In the genomic region with DNA sequence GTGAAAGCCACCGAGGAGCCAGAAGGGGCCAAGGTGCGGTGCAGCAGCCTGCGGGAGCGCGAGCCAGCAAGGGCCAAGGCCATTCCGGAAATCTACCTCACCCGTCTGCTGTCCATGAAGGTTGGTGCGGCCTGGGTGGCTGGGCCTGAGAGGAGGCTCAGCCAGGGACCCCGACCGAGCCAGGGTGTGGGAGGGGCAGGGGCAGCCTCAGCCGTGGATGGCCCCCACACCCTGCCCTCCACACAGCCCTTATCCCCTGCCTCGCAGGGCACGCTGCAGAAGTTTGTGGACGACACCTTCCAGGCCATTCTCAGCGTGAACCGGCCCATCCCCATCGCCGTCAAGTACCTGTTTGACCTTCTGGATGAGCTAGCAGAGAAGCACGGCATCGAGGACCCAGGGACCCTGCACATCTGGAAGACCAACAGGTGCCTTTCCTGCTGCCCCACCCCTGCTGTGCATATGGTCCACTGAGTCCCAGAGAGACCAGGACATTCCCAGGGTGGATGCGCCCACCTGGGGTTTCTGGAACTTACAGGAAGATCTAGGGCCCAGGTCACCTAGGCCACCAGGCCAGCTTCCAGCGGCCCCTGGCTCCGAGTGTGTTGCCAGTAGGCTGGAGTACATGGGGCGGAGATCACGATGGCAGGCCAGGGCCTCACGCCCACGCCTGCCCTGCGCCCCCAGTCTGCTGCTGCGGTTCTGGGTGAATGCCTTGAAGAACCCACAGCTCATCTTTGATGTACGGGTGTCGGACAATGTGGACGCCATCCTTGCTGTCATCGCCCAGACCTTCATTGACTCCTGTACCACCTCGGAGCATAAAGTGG, we compare ENCODE assay signal across 13 cellular contexts. TPM values are rescaled to one million over a fixed set of nuclear protein-coding genes. Genes with fewer than 3 reads are reported as not detected.
DNase-seq lines count a peak whose midpoint lies in the region; ATAC-seq and TF ChIP-seq lines count a peak whose summit lies in the region.
"Had no signal": no experiment of that assay in that cellular context is flagged by ENCODE, and none has a peak within 500 bp of the region (broad histone marks: within the 10 kb centered on the region; RNA-seq: fewer than 3 reads in every experiment).

No MANE protein-coding gene starts in this region.

- H3K4ac ChIP-seq in IMR-90 (ENCODE audit: low read depth, low read length), result no peak overlapping the region

- no peak overlapping the region for H2BK15ac ChIP-seq in IMR-90 (ENCODE audit: low read depth, low read length)

- no peak overlapping the region for H2BK20ac ChIP-seq in IMR-90 (ENCODE audit: low read depth, low read length)

- dilution Hi-C loops in IMR-90 (cut with HindIII; ENCODE audit: low sequenced_read_pairs, unreplicated experiment), result no loop called here

- H3K36me3 Mint-ChIP-seq in CD8-positive, alpha-beta T cell, result no peaks in the 10 kb centered on the region
- H3K36me3 Mint-ChIP-seq: CD14-positive monocyte had no signal

- H2AK5ac ChIP-seq in IMR-90 (ENCODE audit: low read depth, low read length), result no peak overlapping the region

- POLR2A ChIA-PET in IMR-90 (lab: Charles Lee; ENCODE audit: unreplicated experiment), result no interaction called here
- POLR2A ChIA-PET in CD8-positive, alpha-beta T cell (lab: Charles Lee), result no interaction called here

- no peaks in the 10 kb centered on the region for H3K9me3 Mint-ChIP-seq in CD8-positive, alpha-beta T cell

- no peak for TF ChIP-seq RAD21 in IMR-90 (IDR thresholded peaks at IDR 0.05; ENCODE audit: low read length)

- H3K27ac Mint-ChIP-seq in CD8-positive, alpha-beta T cell, result no peak overlapping the region

- H2BK5ac ChIP-seq in IMR-90 (ENCODE audit: low read depth, low read length, poor library complexity, severe bottlenecking), result no peak overlapping the region

- intact Hi-C loops in Right ventricle myocardium superior (cut with DNase I), result no loop called here
- intact Hi-C loops in cardiac septum (cut with DNase I), result no loop called here
- intact Hi-C loops in IMR-90 (cut with micrococcal nuclease), result no loop called here
- intact Hi-C loops in left ventricle myocardium inferior (cut with micrococcal nuclease), result no loop called here
- intact Hi-C loops in spleen (cut with DNase I; ENCODE audit: low total_unique reads), result no loop called here
- intact Hi-C loops in CD8-positive, alpha-beta T cell (cut with DNase I, micrococcal nuclease), result no loop called here

- no peak overlapping the region for H3K4me3 Mint-ChIP-seq in CD8-positive, alpha-beta T cell
- H3K4me3 Mint-ChIP-seq: CD14-positive monocyte had no signal

- peaks cover 8% of the 10 kb centered on the region for H3K27me3 Mint-ChIP-seq in CD8-positive, alpha-beta T cell (ENCODE audit: low read depth)

- no peak overlapping the region for H3K18ac ChIP-seq in IMR-90 (ENCODE audit: low read depth, low read length)

- H3K4me3 ChIP-seq in IMR-90 (ENCODE audit: insufficient read depth, low read depth, low read length), result no peak overlapping the region
- no peak overlapping the region for H3K4me3 ChIP-seq in left ventricle myocardium inferior
- no peak overlapping the region for H3K4me3 ChIP-seq in spleen
- no peak overlapping the region for H3K4me3 ChIP-seq in CD8-positive, alpha-beta T cell (ENCODE audit: low read depth, low read length)

- H4K20me1 ChIP-seq in IMR-90 (ENCODE audit: insufficient read depth, low read length), result no peaks in the 10 kb centered on the region

- H2AFZ ChIP-seq in IMR-90 (replicated peaks; ENCODE audit: low read length, poor library complexity), result no peak overlapping the region

- H3K4me1 ChIP-seq in IMR-90 (ENCODE audit: control insufficient read depth, insufficient read depth, low read length) (no peaks in the 10 kb centered on the region), left ventricle myocardium inferior (peaks cover 24% of the 10 kb centered on the region), spleen (peaks cover 0 to 12% (median 6%) of the 10 kb centered on the region in 6 donors)
- H3K4me1 ChIP-seq in CD8-positive, alpha-beta T cell (ENCODE audit: insufficient read depth, low read length), result no peaks in the 10 kb centered on the region

- no peak overlapping the region for H2BK120ac ChIP-seq in IMR-90 (ENCODE audit: low read depth, low read length)

- H4K5ac ChIP-seq in IMR-90 (ENCODE audit: low read depth, low read length), result no peak overlapping the region

- no peak overlapping the region for H3K23ac ChIP-seq in IMR-90 (ENCODE audit: low read depth, low read length)

- no peak for ATAC-seq in Right ventricle myocardium superior (ENCODE audit: poor library complexity)
- no peak for ATAC-seq in IMR-90 (ENCODE audit: low read depth)
- ATAC-seq in CD8-positive, alpha-beta T cell, result no peak
- ATAC-seq in HG03108 (IDR thresholded peaks at IDR 0.05; ENCODE audit: unreplicated experiment), result no peak

- DNase-seq in Right ventricle myocardium superior (peak; percentile 8), cardiac septum (ENCODE audit: low spot score) (no peak), IMR-90 (no peak), left ventricle myocardium inferior (peak; percentile 6), spleen (peak; percentile 69)
- no peak for DNase-seq in CD8-positive, alpha-beta T cell
- DNase-seq: AML-193, GDM1, GOT3, MV-4-11 had no signal

- no peak overlapping the region for H3K9ac ChIP-seq in IMR-90 (ENCODE audit: low read depth, low read length)
- H3K9ac ChIP-seq: KMS-11 had no signal

- no peak overlapping the region for H3K14ac ChIP-seq in IMR-90 (replicated peaks; ENCODE audit: low read depth, low read length)

- H2AK9ac ChIP-seq in IMR-90 (replicated peaks; ENCODE audit: low read depth, low read length, poor library complexity), result peak overlapping the region; percentile 55

- TF ChIP-seq CTCF in IMR-90 (conservative IDR thresholded peaks at IDR 0.05; ENCODE audit: low read depth, low read length) (no peak), left ventricle myocardium inferior (IDR thresholded peaks at IDR 0.05; ENCODE audit: borderline replicate concordance) (no peak), spleen (IDR thresholded peaks at IDR 0.05 in 8 of 11, conservative IDR thresholded peaks at IDR 0.05 in 3 of 11) (no peak)
- TF ChIP-seq CTCF in CD8-positive, alpha-beta T cell (IDR thresholded peaks at IDR 0.05), result no peak

- H3K9me1 ChIP-seq in IMR-90 (ENCODE audit: insufficient read depth, low read length), result no peaks in the 10 kb centered on the region

- in situ Hi-C loops in IMR-90 (cut with MboI; ENCODE audit: low sequenced_read_pairs), result no loop called here

- H3K79me1 ChIP-seq in IMR-90 (ENCODE audit: low read depth in 1 of 2, low read length in 2 of 2), result no peaks in the 10 kb centered on the region

- H3K36me3 ChIP-seq in IMR-90 (ENCODE audit: control insufficient read depth, insufficient read depth, low read length) (peaks cover 4% of the 10 kb centered on the region; the same call in 1 of the 2 replicates), left ventricle myocardium inferior (no peaks in the 10 kb centered on the region), spleen (no peaks in the 10 kb centered on the region)
- H3K36me3 ChIP-seq in CD8-positive, alpha-beta T cell (ENCODE audit: insufficient read depth, low read length), result no peaks in the 10 kb centered on the region

- H3K27me3 ChIP-seq in IMR-90 (ENCODE audit: control insufficient read depth, insufficient read depth, low read length), result no peaks in the 10 kb centered on the region
- no peaks in the 10 kb centered on the region for H3K27me3 ChIP-seq in left ventricle myocardium inferior (ENCODE audit: low read depth)
- H3K27me3 ChIP-seq in spleen (replicated peaks in 1 of 7), result peaks cover 0 to 46% (median 8%) of the 10 kb centered on the region in 7 donors
- no peaks in the 10 kb centered on the region for H3K27me3 ChIP-seq in CD8-positive, alpha-beta T cell (ENCODE audit: insufficient read depth, low read length)

- BruUV-seq in IMR-90 (replicated peaks; lab: Mats Ljungman, UMichigan), result no TSS peak

- no peak overlapping the region for H4K8ac ChIP-seq in IMR-90 (ENCODE audit: low read depth in 2 of 2, low read length in 2 of 2)

- 85% methylated on average over 20 of the region's 34 CpGs; no CpG with 5 or more reads in 1 of the 2 experiments for WGBS in IMR-90 (ENCODE audit: extremely low coverage in 2 of 2, insufficient read length in 1 of 2), 2 experiments
- WGBS in spleen, 5 donors, result 84 to 88% (median 86%) methylated on average over 28 to 34 of the region's 34 CpGs; no CpG with 5 or more reads in 1 of the 5 donors

- H3K56ac ChIP-seq in IMR-90 (ENCODE audit: extremely low read depth, insufficient read depth, low read length), result no peak overlapping the region

- H3K4me1 Mint-ChIP-seq in CD8-positive, alpha-beta T cell (ENCODE audit: low read depth), result peaks cover 4% of the 10 kb centered on the region
- H3K4me1 Mint-ChIP-seq: CD14-positive monocyte had no signal

- H3K27ac ChIP-seq in IMR-90 (ENCODE audit: insufficient read depth, low read length) (no peak overlapping the region), left ventricle myocardium inferior (replicated peaks) (no peak overlapping the region), spleen (no peak overlapping the region)
- H3K27ac ChIP-seq in CD8-positive, alpha-beta T cell (ENCODE audit: low read depth, low read length), result no peak overlapping the region
- H3K27ac ChIP-seq: KMS-11 had no signal

- TF ChIP-seq POLR2A in IMR-90 (IDR thresholded peaks at IDR 0.05; ENCODE audit: low read depth, low read length) (no peak), spleen (IDR thresholded peaks at IDR 0.05) (no peak)

- CTCF ChIA-PET in IMR-90 (lab: Yijun Ruan, JAX), result interaction anchor here (0.6 kb wide), 1 partner anchor 169 kb away, joined by 4 read pairs; no protein-coding TSS in a partner anchor
- CTCF ChIA-PET in CD8-positive, alpha-beta T cell (lab: Charles Lee), result no interaction called here

- no peak overlapping the region for H3K4me2 ChIP-seq in IMR-90 (ENCODE audit: low read depth, low read length)
- H3K4me2 ChIP-seq: KMS-11 had no signal

- no peak overlapping the region for H4K91ac ChIP-seq in IMR-90 (ENCODE audit: insufficient read depth, low read depth, low read length)

- H3K9me3 ChIP-seq in IMR-90 (ENCODE audit: control insufficient read depth, insufficient read depth, low read length) (no peaks in the 10 kb centered on the region; the same call in 1 of the 2 replicates), left ventricle myocardium inferior (replicated peaks) (no peaks in the 10 kb centered on the region), spleen (no peaks in the 10 kb centered on the region)
- H3K9me3 ChIP-seq in CD8-positive, alpha-beta T cell (ENCODE audit: low read length), result no peaks in the 10 kb centered on the region

RNA-seq across cellular contexts. Expression of gene SRPK3, which starts 3.4 kb away (rescaled TPM):
- total RNA-seq in Right ventricle myocardium superior, result 38.0 TPM
- 54.7 TPM for total RNA-seq in cardiac septum
- total RNA-seq in IMR-90 (2012; rRNA removed), result 0.36 and 0.56 TPM in 2 replicates
- polyA plus RNA-seq in IMR-90 (2012; rRNA removed), result 0.34 and 0.70 TPM in 2 replicates
- 0.32 and 1.1 TPM in 2 replicates for polyA plus RNA-seq in IMR-90 (2012; cell fraction: cytosol; rRNA removed)
- 2.9 and 5.6 TPM in 2 replicates for polyA plus RNA-seq in IMR-90 (2012; cell fraction: nucleus; rRNA removed; ENCODE audit: low replicate concordance)
- 52.8 TPM for total RNA-seq in left ventricle myocardium inferior
- not detected for total RNA-seq in spleen
- polyA plus RNA-seq in spleen, result under 1 TPM; 0.03 to 0.26 (median 0.07) TPM
- total RNA-seq in CD8-positive, alpha-beta T cell, result not detected
- polyA plus RNA-seq: CD14-positive monocyte had no signal

RNA-seq across cellular contexts. Expression of gene PLXNB3, which starts 13.4 kb away (rescaled TPM):
- total RNA-seq in Right ventricle myocardium superior, result 1.5 TPM
- total RNA-seq in cardiac septum, result 7.6 TPM
- total RNA-seq in IMR-90 (2012; rRNA removed), result 0.36 and 1.7 TPM in 2 replicates
- polyA plus RNA-seq in IMR-90 (2012; rRNA removed), result 22.3 and 26.9 TPM in 2 replicates
- 9.9 and 21.3 TPM in 2 replicates for polyA plus RNA-seq in IMR-90 (2012; cell fraction: cytosol; rRNA removed)
- polyA plus RNA-seq in IMR-90 (2012; cell fraction: nucleus; rRNA removed; ENCODE audit: low replicate concordance), result 117 and 388 TPM in 2 replicates
- total RNA-seq in left ventricle myocardium inferior, result 2.9 TPM
- total RNA-seq in spleen, result 1 to 10 TPM in 6 of 7 donors, under 1 TPM in 1; 0.68 to 2.8 (median 1.7) TPM
- 1 to 10 TPM in 1 of 3 donors, under 1 TPM in 2; 0.48 to 1.5 (median 0.49) TPM for polyA plus RNA-seq in spleen
- total RNA-seq in CD8-positive, alpha-beta T cell, result under 1 TPM; 0.35 to 0.50 TPM
- polyA plus RNA-seq: CD14-positive monocyte had no signal

RNA-seq across cellular contexts. Expression of gene IDH3G, which starts 16.7 kb away (rescaled TPM):
- total RNA-seq in Right ventricle myocardium superior, result 76.9 TPM
- total RNA-seq in cardiac septum, result 68.5 TPM
- total RNA-seq in IMR-90 (2012; rRNA removed), result 75.8 and 79.4 TPM in 2 replicates
- 85.7 and 95.0 TPM in 2 replicates for polyA plus RNA-seq in IMR-90 (2012; rRNA removed)
- 67.0 and 200 TPM in 2 replicates for polyA plus RNA-seq in IMR-90 (2012; cell fraction: cytosol; rRNA removed)
- polyA plus RNA-seq in IMR-90 (2012; cell fraction: nucleus; rRNA removed; ENCODE audit: low replicate concordance), result 164 and 364 TPM in 2 replicates
- total RNA-seq in left ventricle myocardium inferior, result 72.5 TPM
- total RNA-seq in spleen, result 10 to 100 TPM; 51.8 to 92.7 (median 68.7) TPM
- polyA plus RNA-seq in spleen, result 10 to 100 TPM; 32.7 to 47.0 (median 41.3) TPM
- 10 to 100 TPM; 55.8 to 56.5 TPM for total RNA-seq in CD8-positive, alpha-beta T cell

RNA-seq across cellular contexts. Expression of gene SSR4, which starts 17.0 kb away (rescaled TPM):
- total RNA-seq in Right ventricle myocardium superior (129 TPM), cardiac septum (140 TPM), IMR-90 (2012; rRNA removed) (118 and 141 TPM in 2 replicates), left ventricle myocardium inferior (123 TPM), spleen (100 to 1,000 TPM; 144 to 307 (median 217) TPM)
- polyA plus RNA-seq in IMR-90 (2012; rRNA removed) (480 and 481 TPM in 2 replicates), spleen (100 to 1,000 TPM; 357 to 488 (median 359) TPM)
- polyA plus RNA-seq in IMR-90 (2012; cell fraction: cytosol; rRNA removed), result 329 and 598 TPM in 2 replicates
- polyA plus RNA-seq in IMR-90 (2012; cell fraction: nucleus; rRNA removed; ENCODE audit: low replicate concordance), result 171 and 243 TPM in 2 replicates
- total RNA-seq in CD8-positive, alpha-beta T cell, result 100 to 1,000 TPM; 175 TPM

RNA-seq across cellular contexts. Expression of gene ABCD1, which starts 52.8 kb away (rescaled TPM):
- total RNA-seq in Right ventricle myocardium superior, result 14.7 TPM
- 15.1 TPM for total RNA-seq in cardiac septum
- total RNA-seq in IMR-90 (2012; rRNA removed), result 4.3 and 4.7 TPM in 2 replicates
- 7.0 and 8.3 TPM in 2 replicates for polyA plus RNA-seq in IMR-90 (2012; rRNA removed)
- 7.5 and 11.5 TPM in 2 replicates for polyA plus RNA-seq in IMR-90 (2012; cell fraction: cytosol; rRNA removed)
- 11.4 and 27.2 TPM in 2 replicates for polyA plus RNA-seq in IMR-90 (2012; cell fraction: nucleus; rRNA removed; ENCODE audit: low replicate concordance)
- total RNA-seq in left ventricle myocardium inferior, result 16.0 TPM
- 10 to 100 TPM; 14.9 to 28.1 (median 23.2) TPM for total RNA-seq in spleen
- 1 to 10 TPM; 5.1 to 9.7 (median 6.9) TPM for polyA plus RNA-seq in spleen
- 1 to 10 TPM; 5.2 to 6.4 TPM for total RNA-seq in CD8-positive, alpha-beta T cell

Comparison
In these comparisons a context has a peak if more than half of its experiments do, and no peak if none do; other contexts are left out.
1. DNase-seq: peak in Right ventricle myocardium superior (single experiment), left ventricle myocardium inferior (single experiment) and spleen (single experiment); none in cardiac septum (single experiment), IMR-90 (single experiment) and CD8-positive, alpha-beta T cell (0 of 7).
2. RNA of gene SRPK3, which starts 3.4 kb away (total RNA-seq): 54.7 TPM in cardiac septum (single experiment), 52.8 TPM in left ventricle myocardium inferior (single experiment) and 38.0 TPM in Right ventricle myocardium superior (single experiment); 0.36 to 0.56 TPM in IMR-90, not detected in spleen and not detected in CD8-positive, alpha-beta T cell; every median in the first group is over 10 times any median in the second.